ENCODE assay signal across 20 cellular contexts in genomic region chr7:133369130-133369529, GRCh38.
DNase-seq lines count a peak whose midpoint lies in the region; TF ChIP-seq lines count a peak whose summit lies in the region.
"Had no signal": no experiment of that assay in that cellular context is flagged by ENCODE, and none has a peak within 500 bp of the region (broad histone marks: within the 10 kb centered on the region; RNA-seq: fewer than 3 reads in every experiment).

No MANE protein-coding gene starts in this region.

- H3K4me1 Mint-ChIP-seq in progenitor cell of endocrine pancreas (ENCODE audit: low read depth), result peaks cover 9% of the 10 kb centered on the region

- peak; percentile 19 for DNase-seq in HT1080 (ENCODE audit: low read depth)
- DNase-seq in astrocyte of the hippocampus (ENCODE audit: low read depth, low spot score), result peak; percentile 4
- DNase-seq in foreskin melanocyte, result peak; percentile 19
- DNase-seq in progenitor cell of endocrine pancreas (ENCODE audit: low spot score, unreplicated experiment), result no peak
- DNase-seq in NCI-H1092 (lab: John Stamatoyannopoulos, UW), result no peak
- DNase-seq in hippocampal formation (lab: John Stamatoyannopoulos, UW), result no peak
- no peak for DNase-seq in middle frontal gyrus (ENCODE audit: extremely low spot score, low spot score)
- DNase-seq: AML-193; CD4-positive, alpha-beta T cell; COR-L47; NCI-H1105; NCI-H146; NCI-H1930; NCI-H2107; NCI-H446; NCI-H524 treated with DMSO at 0.1 percent for 48 hours; NCI-H82; NK-92 treated with Interleukin-12 subunit alpha and Interleukin-12 subunit beta, amount 100 ng/mL, for 24 hours; PC-3; SJCRH30 had no signal

- peaks cover 2% of the 10 kb centered on the region for H3K36me3 Mint-ChIP-seq in progenitor cell of endocrine pancreas (ENCODE audit: insufficient read depth)

- H3K4me3 Mint-ChIP-seq in progenitor cell of endocrine pancreas (ENCODE audit: low read depth), result no peak overlapping the region
- H3K4me3 Mint-ChIP-seq: CD4-positive, alpha-beta T cell had no signal

- H3K9me3 Mint-ChIP-seq in progenitor cell of endocrine pancreas (ENCODE audit: low read depth), result no peaks in the 10 kb centered on the region
- H3K9me3 Mint-ChIP-seq: CD4-positive, alpha-beta T cell had no signal

- H3K27me3 Mint-ChIP-seq in progenitor cell of endocrine pancreas, result no peaks in the 10 kb centered on the region
- H3K27me3 Mint-ChIP-seq: CD4-positive, alpha-beta T cell had no signal

- no peak for TF ChIP-seq CTCF in progenitor cell of endocrine pancreas (IDR thresholded peaks at IDR 0.05; ENCODE audit: unreplicated experiment)

- H3K27ac Mint-ChIP-seq in progenitor cell of endocrine pancreas, result peak overlapping the region; percentile 26
- H3K27ac Mint-ChIP-seq: CD4-positive, alpha-beta T cell had no signal

Comparison
In these comparisons a context has a peak if more than half of its experiments do, and no peak if none do; other contexts are left out.
1. DNase-seq: peak in HT1080 (single experiment), astrocyte of the hippocampus (single experiment) and foreskin melanocyte (single experiment); none in progenitor cell of endocrine pancreas (single experiment), NCI-H1092 (single experiment), hippocampal formation (0 of 2) and middle frontal gyrus (single experiment).